10 cellular contexts compared by ENCODE assay signal in genomic region chr2:241103176-241103595, GRCh38. TPM values are rescaled to one million over a fixed set of nuclear protein-coding genes. Genes with fewer than 3 reads are reported as not detected.
DNase-seq lines count a peak whose midpoint lies in the region; ATAC-seq, FAIRE-seq and TF ChIP-seq lines count a peak whose summit lies in the region.
"Had no signal": no experiment of that assay in that cellular context is flagged by ENCODE, and none has a peak within 500 bp of the region (broad histone marks: within the 10 kb centered on the region; RNA-seq: fewer than 3 reads in every experiment).

No MANE protein-coding gene starts in this region.

- H3K4me1 ChIP-seq in colonic mucosa: peaks cover 4% of the 10 kb centered on the region

- CTCF ChIA-PET in BJ (lab: Yijun Ruan, JAX): no interaction called here

- H3K27ac Mint-ChIP-seq in naive thymus-derived CD8-positive, alpha-beta T cell: peak overlapping the region; percentile 92 to 99 (median 98)

- peak overlapping the region; percentile 94 for H3K4me3 ChIP-seq in BJ (ENCODE audit: low read depth, low read length)
- H3K4me3 ChIP-seq in colonic mucosa: peak overlapping the region; percentile 84

- H3K4me1 Mint-ChIP-seq in naive thymus-derived CD8-positive, alpha-beta T cell: peaks cover 17 to 78% (median 69%) of the 10 kb centered on the region in 4 donors

- ATAC-seq in naive thymus-derived CD8-positive, alpha-beta T cell: no peak
- ATAC-seq in HG03196 (IDR thresholded peaks at IDR 0.05; ENCODE audit: unreplicated experiment) (no peak), GM21381 (IDR thresholded peaks at IDR 0.05; ENCODE audit: unreplicated experiment) (no peak)

- H3K27me3 ChIP-seq in BJ (ENCODE audit: control insufficient read depth, insufficient read depth, low read length) (no peaks in the 10 kb centered on the region), colonic mucosa (no peaks in the 10 kb centered on the region)

- H3K9me3 ChIP-seq in KOPT-K1 (ENCODE audit: insufficient read depth, low read length, poor library complexity, severe bottlenecking): no peaks in the 10 kb centered on the region
- H3K9me3 ChIP-seq in colonic mucosa: no peaks in the 10 kb centered on the region

- H3K9me3 Mint-ChIP-seq in naive thymus-derived CD8-positive, alpha-beta T cell: peaks cover 0 to 2% (median 0%) of the 10 kb centered on the region in 9 donors

- H3K27me3 Mint-ChIP-seq in naive thymus-derived CD8-positive, alpha-beta T cell: no peaks in the 10 kb centered on the region

- peak overlapping the region; percentile 94 to 99 (median 97) for H3K4me3 Mint-ChIP-seq in naive thymus-derived CD8-positive, alpha-beta T cell

- H3K9ac ChIP-seq in colonic mucosa (ENCODE audit: low read depth in 2 of 2, low read length in 2 of 2): peak overlapping the region in 1 of 2 donors; percentile 91

- FAIRE-seq in urothelium cell line (lab: Jason Lieb, UNC): no peak

- DNase-seq in BJ (ENCODE audit: low read depth): no peak
- no peak for DNase-seq in colonic mucosa
- no peak for DNase-seq in naive thymus-derived CD8-positive, alpha-beta T cell
- no peak for DNase-seq in urothelium cell line (ENCODE audit: low spot score)
- DNase-seq in stimulated activated naive CD4-positive, alpha-beta T cell (lab: John Stamatoyannopoulos, UW): no peak
- DNase-seq: hypothalamus; NK-92 treated with Interleukin-12 subunit alpha and Interleukin-12 subunit beta, amount 100 ng/mL, for 24 hours had no signal

- POLR2A ChIA-PET in BJ (lab: Charles Lee): no interaction called here
- POLR2A ChIA-PET in naive thymus-derived CD8-positive, alpha-beta T cell (lab: Charles Lee): interaction anchor here (0.7 to 17.2 kb wide), 9 partner anchors 9 to 122 kb away, joined by 3 to 473 read pairs (median 4); partner anchors contain the start of genes PASK and PPP1R7

- peaks cover 0 to 48% (median 18%) of the 10 kb centered on the region in 3 donors for H3K36me3 Mint-ChIP-seq in naive thymus-derived CD8-positive, alpha-beta T cell

- intact Hi-C loops in colonic mucosa (cut with DNase I): no loop called here

- H3K36me3 ChIP-seq in BJ (ENCODE audit: control insufficient read depth, insufficient read depth, low read length) (peaks cover 6% of the 10 kb centered on the region; the same call in 1 of the 2 replicates), KOPT-K1 (ENCODE audit: insufficient read depth, low read length) (peaks cover 40% of the 10 kb centered on the region), colonic mucosa (peaks cover 6% of the 10 kb centered on the region)

- no peak for TF ChIP-seq CTCF in BJ (IDR thresholded peaks at IDR 0.05; ENCODE audit: insufficient read depth, low read depth, low read length)
- TF ChIP-seq CTCF in colonic mucosa (IDR thresholded peaks at IDR 0.05): no peak

- H3K27ac ChIP-seq in KOPT-K1 (ENCODE audit: low read depth, low read length, poor library complexity, severe bottlenecking) (peak overlapping the region; percentile 80), colonic mucosa (no peak overlapping the region)

RNA-seq across cellular contexts. Expression of gene MTERF4, which starts 1.1 kb away (rescaled TPM):
- 32.0 and 33.6 TPM in 2 replicates for polyA plus RNA-seq in BJ (2011; rRNA removed)
- 16.2 and 18.4 TPM in 2 replicates for polyA minus RNA-seq in BJ (2011; rRNA and poly(A)+ RNA removed)
- 10 to 100 TPM; 20.2 to 25.5 TPM for total RNA-seq in colonic mucosa
- total RNA-seq in naive thymus-derived CD8-positive, alpha-beta T cell: 100 to 1,000 TPM; 265 to 270 TPM
- polyA plus RNA-seq in naive thymus-derived CD8-positive, alpha-beta T cell: 10 to 100 TPM; 46.4 to 82.1 (median 57.8) TPM

RNA-seq across cellular contexts. Expression of gene PASK, which starts 46.1 kb away (rescaled TPM):
- polyA plus RNA-seq in BJ (2011; rRNA removed): 1.9 and 3.4 TPM in 2 replicates
- 5.2 and 5.5 TPM in 2 replicates for polyA minus RNA-seq in BJ (2011; rRNA and poly(A)+ RNA removed)
- total RNA-seq in colonic mucosa: 10 to 100 TPM in 1 of 2 donors, 1 to 10 TPM in 1; 5.6 to 39.2 TPM
- 100 to 1,000 TPM; 550 to 574 TPM for total RNA-seq in naive thymus-derived CD8-positive, alpha-beta T cell
- polyA plus RNA-seq in naive thymus-derived CD8-positive, alpha-beta T cell: 10 to 100 TPM; 68.3 to 78.7 (median 69.9) TPM

RNA-seq across cellular contexts. Expression of gene PPP1R7, which starts 47.1 kb away (rescaled TPM):
- 45.8 and 63.0 TPM in 2 replicates for polyA plus RNA-seq in BJ (2011; rRNA removed)
- polyA minus RNA-seq in BJ (2011; rRNA and poly(A)+ RNA removed): 31.4 and 36.5 TPM in 2 replicates
- total RNA-seq in colonic mucosa: 10 to 100 TPM; 74.7 to 77.8 TPM
- 10 to 100 TPM; 60.4 to 65.4 TPM for total RNA-seq in naive thymus-derived CD8-positive, alpha-beta T cell
- 100 to 1,000 TPM; 109 to 115 (median 112) TPM for polyA plus RNA-seq in naive thymus-derived CD8-positive, alpha-beta T cell

Comparison
In these comparisons a context has a peak if more than half of its experiments do, and no peak if none do; other contexts are left out.
1. RNA of gene MTERF4, which starts 1.1 kb away (total RNA-seq): 265 to 270 TPM in naive thymus-derived CD8-positive, alpha-beta T cell; 20.2 to 25.5 TPM in colonic mucosa; every median in the first group is over 10 times any median in the second.
2. RNA of gene PASK, which starts 46.1 kb away (total RNA-seq): 550 to 574 TPM in naive thymus-derived CD8-positive, alpha-beta T cell; 5.6 to 39.2 TPM in colonic mucosa; every median in the first group is over 10 times any median in the second.